Comparison of ENCODE assay signal across 24 cellular contexts in genomic region chr5:168163966-168164365, GRCh38.
DNase-seq lines count a peak whose midpoint lies in the region; ATAC-seq and TF ChIP-seq lines count a peak whose summit lies in the region.
"Had no signal": no experiment of that assay in that cellular context is flagged by ENCODE, and none has a peak within 500 bp of the region (broad histone marks: within the 10 kb centered on the region; RNA-seq: fewer than 3 reads in every experiment).

No MANE protein-coding gene starts in this region.

- TF ChIP-seq POLR2A in prostate gland (IDR thresholded peaks at IDR 0.05) (no peak), esophagus muscularis mucosa (IDR thresholded peaks at IDR 0.05; ENCODE audit: low read depth) (no peak)

- H3K27ac ChIP-seq in H9 (ENCODE audit: insufficient read length, low read depth, low read length) (no peak overlapping the region), prostate gland (no peak overlapping the region), esophagus muscularis mucosa (replicated peaks in 1 of 4) (no peak overlapping the region)
- H3K27ac ChIP-seq: gastrocnemius medialis, HL-60 had no signal

- no peaks in the 10 kb centered on the region for H3K27me3 ChIP-seq in H9 (ENCODE audit: insufficient read depth, low read length)
- H3K27me3 ChIP-seq in prostate gland (replicated peaks; ENCODE audit: insufficient read depth), result no peaks in the 10 kb centered on the region
- no peaks in the 10 kb centered on the region for H3K27me3 ChIP-seq in esophagus muscularis mucosa
- H3K27me3 ChIP-seq: gastrocnemius medialis, Peyer's patch had no signal

- H3K4ac ChIP-seq in H9 (ENCODE audit: low read depth, low read length), result no peak overlapping the region

- no peaks in the 10 kb centered on the region for H3K36me3 ChIP-seq in prostate gland
- no peaks in the 10 kb centered on the region for H3K36me3 ChIP-seq in esophagus muscularis mucosa
- H3K36me3 ChIP-seq: gastrocnemius medialis, Peyer's patch had no signal

- H3K4me3 Mint-ChIP-seq in H9, result no peak overlapping the region
- H3K4me3 Mint-ChIP-seq: activated CD4-positive, alpha-beta memory T cell treated with anti-CD3 and anti-CD28 coated beads for 36 hours; CD14-positive monocyte; HFFc6; stimulated activated effector memory CD8-positive, alpha-beta T cell treated with anti-CD3 and anti-CD28 coated beads, Interleukin-12 subunit alpha, Interleukin-12 subunit beta, amount 100 ng/mL, for 72 hours had no signal

- no peak overlapping the region for H3K56ac ChIP-seq in H9 (ENCODE audit: insufficient read length, low read depth, low read length)

- no peak overlapping the region for H2AK5ac ChIP-seq in H9 (ENCODE audit: insufficient read length, low read length)

- no peaks in the 10 kb centered on the region for H3K23me2 ChIP-seq in H9 (ENCODE audit: insufficient read length, low read depth, low read length, poor library complexity, severe bottlenecking)

- no peaks in the 10 kb centered on the region for H3K79me1 ChIP-seq in H9 (ENCODE audit: insufficient read depth, low read depth, low read length, poor library complexity, severe bottlenecking)

- H2BK5ac ChIP-seq in H9 (ENCODE audit: insufficient read length, low read length), result no peak overlapping the region

- H3K23ac ChIP-seq in H9 (ENCODE audit: insufficient read length, low read depth, low read length), result no peak overlapping the region

- H3K4me1 Mint-ChIP-seq in H9, result peaks cover 43 to 48% of the 10 kb centered on the region in 2 experiments
- H3K4me1 Mint-ChIP-seq: stimulated activated effector memory CD8-positive, alpha-beta T cell treated with anti-CD3 and anti-CD28 coated beads, Interleukin-12 subunit alpha, Interleukin-12 subunit beta, amount 100 ng/mL, for 72 hours had no signal

- no peak overlapping the region for H2BK120ac ChIP-seq in H9 (ENCODE audit: low read depth, low read length, poor library complexity, severe bottlenecking)

- no peak overlapping the region for H2BK20ac ChIP-seq in H9 (ENCODE audit: low read depth, low read length, poor library complexity, severe bottlenecking)

- H4K20me1 ChIP-seq in H9 (ENCODE audit: control insufficient read depth, insufficient read depth, insufficient read length), result no peaks in the 10 kb centered on the region

- TF ChIP-seq CTCF in H9 (conservative IDR thresholded peaks at IDR 0.05) (no peak), astrocyte of the cerebellum (IDR thresholded peaks at IDR 0.05; ENCODE audit: low read depth, low read length, missing control alignments) (no peak), prostate gland (IDR thresholded peaks at IDR 0.05) (no peak), esophagus muscularis mucosa (IDR thresholded peaks at IDR 0.05) (no peak)

- no peak overlapping the region for H3K18ac ChIP-seq in H9 (ENCODE audit: insufficient read length, low read depth, low read length)

- H3K36me3 Mint-ChIP-seq in H9 (ENCODE audit: insufficient read depth in 1 of 3, low read depth in 3 of 3), result no peaks in the 10 kb centered on the region
- H3K36me3 Mint-ChIP-seq: activated CD4-positive, alpha-beta memory T cell treated with anti-CD3 and anti-CD28 coated beads for 36 hours; CD14-positive monocyte; stimulated activated effector memory CD8-positive, alpha-beta T cell treated with anti-CD3 and anti-CD28 coated beads, Interleukin-12 subunit alpha, Interleukin-12 subunit beta, amount 100 ng/mL, for 72 hours had no signal

- H3K4me1 ChIP-seq in H9 (ENCODE audit: insufficient read depth, low read length) (no peaks in the 10 kb centered on the region), prostate gland (replicated peaks) (no peaks in the 10 kb centered on the region), esophagus muscularis mucosa (peaks cover 0 to 15% (median 4%) of the 10 kb centered on the region in 4 donors)
- H3K4me1 ChIP-seq: gastrocnemius medialis had no signal

- H4K8ac ChIP-seq in H9 (replicated peaks; ENCODE audit: insufficient read length, low read depth, low read length), result no peak overlapping the region

- H3K4me3 ChIP-seq in astrocyte of the cerebellum (ENCODE audit: low read depth, low read length) (no peak overlapping the region), prostate gland (no peak overlapping the region), esophagus muscularis mucosa (no peak overlapping the region)
- H3K4me3 ChIP-seq: gastrocnemius medialis, GM12878, Peyer's patch had no signal

- H3K79me2 ChIP-seq in H9 (ENCODE audit: insufficient read depth, low read length), result no peaks in the 10 kb centered on the region

- DNase-seq in H9, result no peak
- peak; percentile 19 for DNase-seq in astrocyte of the cerebellum (ENCODE audit: low read depth)
- no peak for DNase-seq in left lobe of liver (ENCODE audit: low spot score)
- peak; percentile 43 for DNase-seq in prostate gland (ENCODE audit: low spot score)
- DNase-seq in putamen (ENCODE audit: low spot score), result no peak
- no peak for DNase-seq in esophagus muscularis mucosa (ENCODE audit: extremely low spot score)
- DNase-seq in NCI-H345 (lab: John Stamatoyannopoulos, UW), result no peak
- DNase-seq in COLO829 (ENCODE audit: low spot score), result no peak
- DNase-seq: activated CD4-positive, alpha-beta memory T cell treated with anti-CD3 and anti-CD28 coated beads for 36 hours; activated gamma-delta T cell treated with Interleukin-2 at 50 U/mL for 16 hours; activated T-cell treated with anti-CD3 and anti-CD28 coated beads for 4 hours; caudate nucleus; gastrocnemius medialis; HFFc6; IMR-90; NCI-H1417; NCI-H2171; NCI-H82; Peyer's patch had no signal

- H4K5ac ChIP-seq in H9 (ENCODE audit: insufficient read length, low read depth, low read length), result no peak overlapping the region

- WGBS in H9 (ENCODE audit: extremely low coverage, insufficient read length, low lambda C conversion rate), result no CpG with 5 or more reads among the region's 3 CpGs
- 69% methylated on average over 3 of the region's 3 CpGs for WGBS in prostate gland
- WGBS in esophagus muscularis mucosa, result 92% methylated on average over 3 of the region's 3 CpGs

- H3K9me3 ChIP-seq in H9 (ENCODE audit: control insufficient read depth, low read depth, low read length), result no peaks in the 10 kb centered on the region
- no peaks in the 10 kb centered on the region for H3K9me3 ChIP-seq in prostate gland
- no peaks in the 10 kb centered on the region for H3K9me3 ChIP-seq in esophagus muscularis mucosa
- H3K9me3 ChIP-seq: gastrocnemius medialis, Peyer's patch had no signal

- H3K4me2 ChIP-seq in H9 (ENCODE audit: insufficient read depth, insufficient read length, low read length), result no peak overlapping the region

- no peak overlapping the region for H2BK12ac ChIP-seq in H9 (ENCODE audit: insufficient read length, low read depth, low read length)

- no peak overlapping the region for H2AFZ ChIP-seq in H9 (ENCODE audit: low read length)

- no peak overlapping the region for H4K91ac ChIP-seq in H9 (ENCODE audit: insufficient read length, low read depth, low read length)

- H3K27ac Mint-ChIP-seq in H9, result peak overlapping the region; percentile 7 to 85 (median 72); a peak in 2 of 7 replicates
- H3K27ac Mint-ChIP-seq: activated CD4-positive, alpha-beta memory T cell treated with anti-CD3 and anti-CD28 coated beads for 36 hours; CD14-positive monocyte; HFFc6; stimulated activated effector memory CD8-positive, alpha-beta T cell treated with anti-CD3 and anti-CD28 coated beads, Interleukin-12 subunit alpha, Interleukin-12 subunit beta, amount 100 ng/mL, for 72 hours had no signal

- ATAC-seq in left lobe of liver, result peak; percentile 96
- ATAC-seq: esophagus mucosa; gastrocnemius medialis; GM12878; stimulated activated effector memory CD8-positive, alpha-beta T cell treated with anti-CD3 and anti-CD28 coated beads, Interleukin-12 subunit alpha, Interleukin-12 subunit beta, amount 100 ng/mL, for 72 hours had no signal

- H2BK15ac ChIP-seq in H9 (ENCODE audit: low read depth, low read length), result no peak overlapping the region

- H3K9ac ChIP-seq in H9 (ENCODE audit: extremely low read depth, insufficient read length, low read length), result no peak overlapping the region

- in situ Hi-C loops in astrocyte of the cerebellum (cut with HindIII; ENCODE audit: low sequenced_read_pairs), result no loop called here

- H3T11ph ChIP-seq in H9 (ENCODE audit: low read length), result no peak overlapping the region

- H3K14ac ChIP-seq in H9 (ENCODE audit: insufficient read depth, low read length), result no peak overlapping the region

- intact Hi-C loops in prostate gland (cut with DNase I) (no loop called here), esophagus muscularis mucosa (cut with DNase I) (no loop called here)

- no peaks in the 10 kb centered on the region for H3K27me3 Mint-ChIP-seq in H9 (ENCODE audit: low read depth)

- no peaks in the 10 kb centered on the region for H3K9me3 Mint-ChIP-seq in H9
- H3K9me3 Mint-ChIP-seq: activated CD4-positive, alpha-beta memory T cell treated with anti-CD3 and anti-CD28 coated beads for 36 hours; HFFc6; stimulated activated effector memory CD8-positive, alpha-beta T cell treated with anti-CD3 and anti-CD28 coated beads, Interleukin-12 subunit alpha, Interleukin-12 subunit beta, amount 100 ng/mL, for 72 hours had no signal

- TF ChIP-seq EP300 in esophagus muscularis mucosa (IDR thresholded peaks at IDR 0.05), result no peak

Comparison
In these comparisons a context has a peak if more than half of its experiments do, and no peak if none do; other contexts are left out.
1. DNase-seq: peak in astrocyte of the cerebellum (single experiment) and prostate gland (single experiment); none in H9 (single experiment), left lobe of liver (single experiment), putamen (single experiment), esophagus muscularis mucosa (single experiment), NCI-H345 (single experiment) and COLO829 (single experiment).